In the genomic region with DNA sequence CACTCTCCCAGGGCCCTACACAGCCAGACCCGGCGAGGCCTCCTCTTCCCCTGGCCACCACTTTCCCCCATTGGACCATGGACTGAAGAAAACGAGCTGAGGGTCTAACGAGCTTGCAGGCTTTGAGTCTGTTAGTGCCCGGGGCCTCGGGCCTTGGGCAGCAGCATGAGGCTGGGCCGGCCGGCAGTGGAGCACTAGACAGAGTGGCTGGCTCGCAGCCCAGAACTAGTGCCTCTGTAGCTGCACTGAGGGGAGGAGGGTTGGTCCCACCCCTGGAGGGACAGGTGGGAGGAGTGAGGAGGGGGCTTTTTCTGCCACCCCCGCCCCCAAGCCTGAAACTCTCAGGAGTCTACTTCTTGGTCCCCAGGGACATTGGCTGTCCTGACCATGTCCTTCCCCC, we compare ENCODE assay signal across 11 cellular contexts. TPM values are rescaled to one million over a fixed set of nuclear protein-coding genes. Genes with fewer than 3 reads are reported as not detected.
DNase-seq lines count a peak whose midpoint lies in the region; ATAC-seq and TF ChIP-seq lines count a peak whose summit lies in the region.
"Had no signal": no experiment of that assay in that cellular context is flagged by ENCODE, and none has a peak within 500 bp of the region (broad histone marks: within the 10 kb centered on the region; RNA-seq: fewer than 3 reads in every experiment).

No MANE protein-coding gene starts in this region.

- no peak overlapping the region for H3K4me3 ChIP-seq in dorsolateral prefrontal cortex

- peak overlapping the region in 36 of 59 donors; percentile 20 to 90 (median 80) for H3K27ac ChIP-seq in dorsolateral prefrontal cortex

- no peaks in the 10 kb centered on the region for H3K27me3 ChIP-seq in dorsolateral prefrontal cortex

- ATAC-seq in HG03442 (IDR thresholded peaks at IDR 0.05; ENCODE audit: unreplicated experiment) (no peak), HG03439 (IDR thresholded peaks at IDR 0.05; ENCODE audit: unreplicated experiment) (no peak)

- peak overlapping the region; percentile 77 for H3K27ac Mint-ChIP-seq in mesothelial cell of epicardium
- H3K27ac Mint-ChIP-seq in activated T-helper 1 cell treated with anti-CD3 and anti-CD28 coated beads, Interleukin-12 subunit alpha, Interleukin-12 subunit beta, Interleukin-2, Interleukin-4 antibody, amounts not matched to agents 30 ng/mL and 10 ng/mL and 1 ng/mL, durations not matched to agents 14 hours and 24 hours and 36 hours: no peak overlapping the region
- H3K27ac Mint-ChIP-seq: activated naive CD4-positive, alpha-beta T cell treated with anti-CD3 and anti-CD28 coated beads, Interleukin-2, amount 10 ng/mL, durations not matched to agents 7 days and 5 days; immature natural killer cell had no signal

- intact Hi-C loops in dorsolateral prefrontal cortex (cut with DNase I): no loop called here
- intact Hi-C loops in activated T-helper 1 cell treated with anti-CD3 and anti-CD28 coated beads, Interleukin-12 subunit alpha, Interleukin-12 subunit beta, Interleukin-2, Interleukin-4 antibody, amounts not matched to agents 30 ng/mL and 10 ng/mL and 1 ng/mL, durations not matched to agents 14 hours and 24 hours and 36 hours (cut with micrococcal nuclease): no loop called here

- H3K9me3 Mint-ChIP-seq in mesothelial cell of epicardium: no peaks in the 10 kb centered on the region
- H3K9me3 Mint-ChIP-seq in activated T-helper 1 cell treated with anti-CD3 and anti-CD28 coated beads, Interleukin-12 subunit alpha, Interleukin-12 subunit beta, Interleukin-2, Interleukin-4 antibody, amounts not matched to agents 30 ng/mL and 10 ng/mL and 1 ng/mL, durations not matched to agents 14 hours and 24 hours and 36 hours: no peaks in the 10 kb centered on the region
- H3K9me3 Mint-ChIP-seq: activated naive CD4-positive, alpha-beta T cell treated with anti-CD3 and anti-CD28 coated beads, Interleukin-2, amount 10 ng/mL, durations not matched to agents 7 days and 5 days; immature natural killer cell had no signal

- peaks cover 5% of the 10 kb centered on the region for H3K27me3 Mint-ChIP-seq in mesothelial cell of epicardium (ENCODE audit: low read depth)
- H3K27me3 Mint-ChIP-seq in activated T-helper 1 cell treated with anti-CD3 and anti-CD28 coated beads, Interleukin-12 subunit alpha, Interleukin-12 subunit beta, Interleukin-2, Interleukin-4 antibody, amounts not matched to agents 30 ng/mL and 10 ng/mL and 1 ng/mL, durations not matched to agents 14 hours and 24 hours and 36 hours (ENCODE audit: insufficient read depth): peaks cover 3% of the 10 kb centered on the region

- H3K36me3 Mint-ChIP-seq in mesothelial cell of epicardium: no peaks in the 10 kb centered on the region
- H3K36me3 Mint-ChIP-seq in activated T-helper 1 cell treated with anti-CD3 and anti-CD28 coated beads, Interleukin-12 subunit alpha, Interleukin-12 subunit beta, Interleukin-2, Interleukin-4 antibody, amounts not matched to agents 30 ng/mL and 10 ng/mL and 1 ng/mL, durations not matched to agents 14 hours and 24 hours and 36 hours (ENCODE audit: low read depth): no peaks in the 10 kb centered on the region
- H3K36me3 Mint-ChIP-seq: activated naive CD4-positive, alpha-beta T cell treated with anti-CD3 and anti-CD28 coated beads, Interleukin-2, amount 10 ng/mL, durations not matched to agents 7 days and 5 days; immature natural killer cell had no signal

- peaks cover 37% of the 10 kb centered on the region for H3K4me1 Mint-ChIP-seq in mesothelial cell of epicardium
- H3K4me1 Mint-ChIP-seq in activated T-helper 1 cell treated with anti-CD3 and anti-CD28 coated beads, Interleukin-12 subunit alpha, Interleukin-12 subunit beta, Interleukin-2, Interleukin-4 antibody, amounts not matched to agents 30 ng/mL and 10 ng/mL and 1 ng/mL, durations not matched to agents 14 hours and 24 hours and 36 hours (ENCODE audit: low read depth): peaks cover 4% of the 10 kb centered on the region

- DNase-seq in DMS79 treated with DMSO at 0.1 percent for 48 hours (lab: John Stamatoyannopoulos, UW) (peak; percentile 72), NCI-H1694 treated with DMSO at 0.1 percent for 48 hours (lab: John Stamatoyannopoulos, UW) (peak; percentile 83), dorsolateral prefrontal cortex (peak in 3 of 10 donors; percentile 40 to 64 (median 57)), mesothelial cell of epicardium (ENCODE audit: low spot score in 2 of 2, unreplicated experiment in 2 of 2) (peak in 1 of 2 experiments; percentile 55), 8988T (no peak)
- DNase-seq in activated T-helper 1 cell treated with anti-CD3 and anti-CD28 coated beads, Interleukin-12 subunit alpha, Interleukin-12 subunit beta, Interleukin-2, Interleukin-4 antibody, amounts not matched to agents 30 ng/mL and 10 ng/mL and 1 ng/mL, durations not matched to agents 14 hours and 24 hours and 36 hours (ENCODE audit: low spot score): no peak
- DNase-seq: activated naive CD4-positive, alpha-beta T cell treated with anti-CD3 and anti-CD28 coated beads, Interleukin-2, amount 10 ng/mL, durations not matched to agents 7 days and 5 days; foreskin melanocyte; immature natural killer cell had no signal

- TF ChIP-seq CTCF in dorsolateral prefrontal cortex (IDR thresholded peaks at IDR 0.05 in 54 of 56, conservative IDR thresholded peaks at IDR 0.05 in 2 of 56; ENCODE audit: low read depth in 1 of 56, partially characterized antibody in 56 of 56) (no peak), mesothelial cell of epicardium (IDR thresholded peaks at IDR 0.05; ENCODE audit: unreplicated experiment) (no peak)

- H3K4me3 Mint-ChIP-seq in mesothelial cell of epicardium: no peak overlapping the region
- H3K4me3 Mint-ChIP-seq in activated T-helper 1 cell treated with anti-CD3 and anti-CD28 coated beads, Interleukin-12 subunit alpha, Interleukin-12 subunit beta, Interleukin-2, Interleukin-4 antibody, amounts not matched to agents 30 ng/mL and 10 ng/mL and 1 ng/mL, durations not matched to agents 14 hours and 24 hours and 36 hours: no peak overlapping the region
- H3K4me3 Mint-ChIP-seq: activated naive CD4-positive, alpha-beta T cell treated with anti-CD3 and anti-CD28 coated beads, Interleukin-2, amount 10 ng/mL, durations not matched to agents 7 days and 5 days; immature natural killer cell had no signal

RNA-seq across cellular contexts. Expression of a gene that starts 38.7 kb away (rescaled TPM):
- 100 to 1,000 TPM in 1 of 120 experiments, 10 to 100 TPM in 119; 10.8 to 211 (median 33.5) TPM for total RNA-seq in dorsolateral prefrontal cortex
- 0.29 TPM in 2 of 3 replicates, not detected in the other for total RNA-seq in mesothelial cell of epicardium
- total RNA-seq in activated T-helper 1 cell treated with anti-CD3 and anti-CD28 coated beads, Interleukin-12 subunit alpha, Interleukin-12 subunit beta, Interleukin-2, Interleukin-4 antibody, amounts not matched to agents 30 ng/mL and 10 ng/mL and 1 ng/mL, durations not matched to agents 14 hours and 24 hours and 36 hours: not detected in 2 replicates

Comparison
In these comparisons a context has a peak if more than half of its experiments do, and no peak if none do; other contexts are left out.
1. DNase-seq: peak in DMS79 treated with DMSO at 0.1 percent for 48 hours (single experiment) and NCI-H1694 treated with DMSO at 0.1 percent for 48 hours (single experiment); none in activated T-helper 1 cell treated with anti-CD3 and anti-CD28 coated beads, Interleukin-12 subunit alpha, Interleukin-12 subunit beta, Interleukin-2, Interleukin-4 antibody, amounts not matched to agents 30 ng/mL and 10 ng/mL and 1 ng/mL, durations not matched to agents 14 hours and 24 hours and 36 hours (single experiment) and 8988T (single experiment).